Comparison of ENCODE assay signal across 8 cellular contexts in the genomic region with DNA sequence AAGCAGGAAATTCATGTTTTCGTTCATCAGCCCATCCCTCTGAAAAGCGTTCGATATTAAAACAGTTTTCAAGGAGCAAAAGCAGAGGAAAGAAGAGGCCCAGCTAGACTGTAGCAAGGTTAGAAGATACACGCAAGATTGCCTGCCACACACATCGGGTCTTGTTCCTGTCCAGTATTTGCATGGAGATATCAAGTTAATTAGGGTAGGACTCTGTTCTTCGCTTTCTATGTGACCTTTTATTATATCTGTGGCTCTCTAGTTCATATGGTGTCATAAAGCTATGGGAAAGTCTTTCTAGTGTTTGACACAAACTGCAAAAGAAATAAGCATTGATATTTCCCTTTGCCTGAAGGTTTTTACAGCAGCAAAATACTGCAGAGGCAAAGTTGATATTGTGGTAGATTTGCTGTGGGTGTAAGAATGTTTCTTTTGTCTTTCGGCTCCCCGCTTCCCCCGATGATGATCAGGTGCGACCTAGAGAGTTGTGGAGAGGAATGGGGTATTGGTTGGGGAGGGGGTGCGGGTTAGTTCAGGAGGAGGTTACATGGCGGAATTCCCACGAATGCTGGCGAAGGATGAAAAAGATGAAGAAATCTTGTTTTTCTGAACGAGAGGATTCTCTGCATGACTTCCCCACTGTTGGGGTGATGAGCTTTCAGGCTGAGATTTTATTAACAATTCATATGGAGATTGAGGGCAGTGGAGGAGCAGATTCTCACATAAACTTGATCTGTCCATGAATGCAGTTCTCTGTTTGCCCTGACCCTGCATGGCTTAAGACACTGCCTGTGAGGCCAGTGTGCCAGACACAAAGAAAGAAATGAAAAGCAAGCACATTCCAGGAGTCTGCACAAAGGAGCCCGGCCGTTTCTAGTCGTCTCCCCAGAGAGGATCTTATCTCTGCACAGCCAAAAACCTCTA.
A peak's percentile ranks its signal among the peaks of the same experiment; 100 is the strongest.
DNase-seq lines count a peak whose midpoint lies in the region; ATAC-seq lines count a peak whose summit lies in the region.

No MANE protein-coding gene starts in this region.

- no peak for ATAC-seq in HG03565 (IDR thresholded peaks at IDR 0.05; ENCODE audit: unreplicated experiment)
- no peak for ATAC-seq in GM19455 (IDR thresholded peaks at IDR 0.05; ENCODE audit: unreplicated experiment)

- H3K36me3 ChIP-seq in ACC112 (ENCODE audit: insufficient read depth, low read length), result no peaks in the 10 kb centered on the region

- H3K79me2 ChIP-seq in ACC112 (ENCODE audit: control insufficient read depth, insufficient read depth, low read length, unreplicated experiment), result no peaks in the 10 kb centered on the region

- in situ Hi-C loops in SK-MEL-5 (cut with HindIII; ENCODE audit: low pct_unique_long_range_greater_than_20kb, low sequenced_read_pairs), result loop anchor here (25.0 kb wide), 1 partner anchor 93 kb away; no protein-coding TSS in a partner anchor

- no peak overlapping the region for H3K27ac ChIP-seq in ACC112 (ENCODE audit: low read depth, low read length)

- peaks cover 25% of the 10 kb centered on the region for H3K4me1 ChIP-seq in ACC112 (ENCODE audit: control insufficient read depth, insufficient read depth, low read length, unreplicated experiment)

- peak overlapping the region; percentile 83 for H2AFZ ChIP-seq in ACC112 (ENCODE audit: low read length, unreplicated experiment)

- peak; percentile 86 for DNase-seq in SK-MEL-5 (ENCODE audit: low read depth, low spot score)
- peak; percentile 82 for DNase-seq in foreskin melanocyte
- peak; percentile 24 for DNase-seq in non-pigmented ciliary epithelial cell (ENCODE audit: low read depth)
- DNase-seq in DMS153 treated with DMSO at 0.1 percent for 48 hours (lab: John Stamatoyannopoulos, UW; ENCODE audit: unreplicated experiment), result no peak
- DNase-seq in GOT3 (lab: John Stamatoyannopoulos, UW), result no peak

- H3K4me3 ChIP-seq in ACC112 (ENCODE audit: low read depth, low read length), result peak overlapping the region; percentile 67

- H3K27me3 ChIP-seq in ACC112 (ENCODE audit: insufficient read depth, low read length), result no peaks in the 10 kb centered on the region

Comparison
In these comparisons a context has a peak if more than half of its experiments do, and no peak if none do; other contexts are left out.
1. DNase-seq: peak in SK-MEL-5 (single experiment), foreskin melanocyte (single experiment) and non-pigmented ciliary epithelial cell (single experiment); none in DMS153 treated with DMSO at 0.1 percent for 48 hours (single experiment) and GOT3 (single experiment).